In the genomic region with DNA sequence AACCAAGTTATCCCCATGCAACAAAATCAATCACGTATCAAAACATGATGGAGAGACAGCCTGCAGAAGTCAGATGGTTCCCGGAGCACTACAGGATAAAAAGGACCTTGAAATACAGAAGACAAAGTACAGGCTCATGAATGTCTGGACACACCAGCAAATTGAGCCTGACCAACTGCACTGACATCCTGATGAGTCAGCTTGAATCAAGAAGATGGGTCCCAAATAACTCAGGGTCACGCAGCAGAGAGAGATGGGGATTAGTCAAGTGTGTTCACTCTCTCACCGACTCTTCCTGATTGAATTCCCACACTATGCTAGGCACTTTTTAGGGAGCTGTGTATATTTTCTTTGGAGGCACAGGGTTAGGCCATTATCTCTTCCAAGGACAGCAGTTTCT, we compare ENCODE assay signal across 1 cellular context.
A peak's percentile ranks its signal among the peaks of the same experiment; 100 is the strongest.
TF ChIP-seq lines count a peak whose summit lies in the region.

No MANE protein-coding gene starts in this region.

TF ChIP-seq in HepG2, 621 proteins besides CTCF, POLR2A, EP300 and RAD21:
- TF ChIP-seq ZEB1 (IDR thresholded peaks at IDR 0.05; ENCODE audit: insufficient replicate concordance, low read depth): no peak
- peak; percentile 52 to 71; a peak in 3 of 4 replicates for TF ChIP-seq MAFK (conservative IDR thresholded peaks at IDR 0.05 in 1 of 2, IDR thresholded peaks at IDR 0.05 in 1 of 2; ENCODE audit: low read length in 2 of 2)
- TF ChIP-seq MAFF (IDR thresholded peaks at IDR 0.05; ENCODE audit: low read depth, low read length): peak; percentile 57; the same call in 1 of the 2 replicates
- no peak for TF ChIP-seq TP53 (CRISPR knock-in tag; conservative IDR thresholded peaks at IDR 0.05)
TF ChIP-seq in HepG2: peak in this region for 2.
